1 cellular context compared by ENCODE assay signal in genomic region chr1:94300731-94301130, GRCh38.
TF ChIP-seq lines count a peak whose summit lies in the region.

No MANE protein-coding gene starts in this region.

TF ChIP-seq in WTC11, 78 proteins besides CTCF, POLR2A, EP300 and RAD21 (continued from another document):
- no peak for TF ChIP-seq ATF2 (CRISPR knock-in tag; IDR thresholded peaks at IDR 0.05; ENCODE audit: borderline replicate concordance, low read depth)
- no peak for TF ChIP-seq E2F4 (CRISPR knock-in tag; IDR thresholded peaks at IDR 0.05; ENCODE audit: borderline replicate concordance, low read depth)
